In genomic region chr6:32459781-32460424, GRCh38 we compare ENCODE assay signal across 16 cellular contexts. TPM values are rescaled to one million over a fixed set of nuclear protein-coding genes. Genes with fewer than 3 reads are reported as not detected.
DNase-seq lines count a peak whose midpoint lies in the region; ATAC-seq, FAIRE-seq and TF ChIP-seq lines count a peak whose summit lies in the region.
"Had no signal": no experiment of that assay in that cellular context is flagged by ENCODE, and none has a peak within 500 bp of the region (broad histone marks: within the 10 kb centered on the region; RNA-seq: fewer than 3 reads in every experiment).

No MANE protein-coding gene starts in this region.

- no peak for TF ChIP-seq POLR2A in breast epithelium (IDR thresholded peaks at IDR 0.05)
- TF ChIP-seq POLR2A in lower leg skin (IDR thresholded peaks at IDR 0.05): no peak
- no peak for TF ChIP-seq POLR2A in upper lobe of left lung (IDR thresholded peaks at IDR 0.05)

- CTCF ChIA-PET in MCF 10A (lab: Yijun Ruan, JAX) (interaction anchor here (0.7 kb wide), 1 partner anchor 1512 kb away, joined by 3 read pairs; no protein-coding TSS in a partner anchor), GM10248 (lab: Yijun Ruan, JAX) (interaction anchor here (0.7 to 2.2 kb wide), 10 partner anchors 9 to 240 kb away, joined by 3 to 13 read pairs (median 3); no protein-coding TSS in a partner anchor)

- no peaks in the 10 kb centered on the region for H3K36me3 ChIP-seq in breast epithelium
- H3K36me3 ChIP-seq in upper lobe of left lung: no peaks in the 10 kb centered on the region
- no peaks in the 10 kb centered on the region for H3K36me3 ChIP-seq in small intestine (ENCODE audit: control insufficient read depth in 2 of 2, insufficient read depth in 2 of 2, low read length in 2 of 2)
- H3K36me3 ChIP-seq: cardiac muscle cell, stomach had no signal

- no peak overlapping the region for H3K27ac Mint-ChIP-seq in MCF 10A (ENCODE audit: low read depth, unreplicated experiment)
- H3K27ac Mint-ChIP-seq in activated T-helper 17 cell treated with anti-CD3 and anti-CD28 coated beads, Interleukin-2, amount 50 U/mL, for 72 hours: no peak overlapping the region

- no peak overlapping the region for H3K4me3 Mint-ChIP-seq in MCF 10A (ENCODE audit: unreplicated experiment)
- peak overlapping the region; percentile 52 for H3K4me3 Mint-ChIP-seq in activated T-helper 17 cell treated with anti-CD3 and anti-CD28 coated beads, Interleukin-2, amount 50 U/mL, for 72 hours
- H3K4me3 Mint-ChIP-seq: neural crest cell had no signal

- peaks cover 4% of the 10 kb centered on the region for H3K9me3 Mint-ChIP-seq in MCF 10A (ENCODE audit: unreplicated experiment)
- H3K9me3 Mint-ChIP-seq in activated T-helper 17 cell treated with anti-CD3 and anti-CD28 coated beads, Interleukin-2, amount 50 U/mL, for 72 hours: peaks cover 2% of the 10 kb centered on the region
- H3K9me3 Mint-ChIP-seq: neural crest cell had no signal

- TF ChIP-seq EP300 in upper lobe of left lung (IDR thresholded peaks at IDR 0.05): no peak

- H3K27me3 Mint-ChIP-seq in MCF 10A (ENCODE audit: insufficient read depth, unreplicated experiment): peaks cover 63% of the 10 kb centered on the region
- peaks cover 50% of the 10 kb centered on the region for H3K27me3 Mint-ChIP-seq in activated T-helper 17 cell treated with anti-CD3 and anti-CD28 coated beads, Interleukin-2, amount 50 U/mL, for 72 hours

- no peaks in the 10 kb centered on the region for H3K4me1 ChIP-seq in breast epithelium
- no peaks in the 10 kb centered on the region for H3K4me1 ChIP-seq in upper lobe of left lung
- H3K4me1 ChIP-seq in small intestine (ENCODE audit: control insufficient read depth in 2 of 2, insufficient read depth in 1 of 2, low read depth in 1 of 2, low read length in 1 of 2): no peaks in the 10 kb centered on the region
- H3K4me1 ChIP-seq: stomach had no signal

- H3K27me3 ChIP-seq in breast epithelium: peaks cover 0 to 10% of the 10 kb centered on the region in 2 donors
- H3K27me3 ChIP-seq in upper lobe of left lung: no peaks in the 10 kb centered on the region
- H3K27me3 ChIP-seq in small intestine (ENCODE audit: control insufficient read depth in 2 of 2, insufficient read depth in 2 of 2, low read length in 2 of 2): peaks cover 0 to 13% of the 10 kb centered on the region in 2 donors
- H3K27me3 ChIP-seq: cardiac muscle cell had no signal

- H3K4me3 ChIP-seq in breast epithelium: peak overlapping the region in 2 of 3 donors; percentile 35 to 44
- H3K4me3 ChIP-seq in lower leg skin (ENCODE audit: low read depth, poor library complexity, severe bottlenecking): peak overlapping the region; percentile 25
- peak overlapping the region in 3 of 4 donors; percentile 3 to 48 (median 34) for H3K4me3 ChIP-seq in upper lobe of left lung
- peak overlapping the region in 1 of 2 donors; percentile 39 for H3K4me3 ChIP-seq in small intestine (ENCODE audit: low read depth in 1 of 2, low read length in 2 of 2)
- H3K4me3 ChIP-seq: cardiac muscle cell had no signal

- no peak for ATAC-seq in activated T-helper 17 cell treated with anti-CD3 and anti-CD28 coated beads, Interleukin-2, amount 50 U/mL, for 72 hours (replicated peaks)
- ATAC-seq in upper lobe of left lung (ENCODE audit: low FRiP score in 2 of 2): peak; percentile 26 to 30
- no peak for ATAC-seq in sciatic nerve

- no peak for FAIRE-seq in small intestine (lab: Jason Lieb, UNC)

- no peaks in the 10 kb centered on the region for H3K36me3 Mint-ChIP-seq in MCF 10A (ENCODE audit: insufficient read depth, unreplicated experiment)
- H3K36me3 Mint-ChIP-seq in activated T-helper 17 cell treated with anti-CD3 and anti-CD28 coated beads, Interleukin-2, amount 50 U/mL, for 72 hours (ENCODE audit: low read depth): no peaks in the 10 kb centered on the region

- WGBS in lower leg skin, 2 donors: 63 to 81% methylated on average over 29 of the region's 29 CpGs
- 67 to 75% methylated on average over 29 of the region's 29 CpGs for WGBS in upper lobe of left lung, 2 donors
- 57 to 69% (median 69%) methylated on average over 29 of the region's 29 CpGs for WGBS in small intestine, 3 donors

- POLR2A ChIA-PET in MCF 10A (lab: Yijun Ruan, JAX) (no interaction called here), GM10248 (lab: Yijun Ruan, JAX) (no interaction called here)

- BruUV-seq in MCF 10A (replicated peaks; lab: Mats Ljungman, UMichigan): no TSS peak

- no peak for DNase-seq in breast epithelium (ENCODE audit: low spot score in 2 of 2)
- no peak for DNase-seq in MCF 10A (ENCODE audit: unreplicated experiment)
- DNase-seq in lower leg skin (ENCODE audit: low spot score in 2 of 2): no peak
- DNase-seq in upper lobe of left lung: peak in 1 of 2 donors; percentile 19
- DNase-seq in small intestine: no peak
- no peak for DNase-seq in GM10248 (ENCODE audit: extremely low spot score)
- DNase-seq in sciatic nerve (ENCODE audit: low spot score): no peak
- DNase-seq: activated T-cell treated with anti-CD3 and anti-CD28 coated beads, Interleukin-2, amount 50 U/mL, for 48 hours; NCI-H187; stomach had no signal

- TF ChIP-seq CTCF in breast epithelium (IDR thresholded peaks at IDR 0.05): no peak
- no peak for TF ChIP-seq CTCF in MCF 10A (IDR thresholded peaks at IDR 0.05; ENCODE audit: unreplicated experiment)
- no peak for TF ChIP-seq CTCF in lower leg skin (IDR thresholded peaks at IDR 0.05)
- TF ChIP-seq CTCF in upper lobe of left lung (IDR thresholded peaks at IDR 0.05): no peak
- TF ChIP-seq CTCF in GM10248 (IDR thresholded peaks at IDR 0.05; ENCODE audit: control extremely low read depth, extremely low read depth, low read depth, missing control alignments): no peak

- H3K9me3 ChIP-seq in breast epithelium (no peaks in the 10 kb centered on the region), upper lobe of left lung (no peaks in the 10 kb centered on the region), small intestine (ENCODE audit: control insufficient read depth, low read depth) (no peaks in the 10 kb centered on the region)

- H3K4me1 Mint-ChIP-seq in MCF 10A (ENCODE audit: insufficient read depth, unreplicated experiment): no peaks in the 10 kb centered on the region
- H3K4me1 Mint-ChIP-seq in activated T-helper 17 cell treated with anti-CD3 and anti-CD28 coated beads, Interleukin-2, amount 50 U/mL, for 72 hours: peaks cover 5% of the 10 kb centered on the region

- intact Hi-C loops in breast epithelium (cut with DNase I; ENCODE audit: low total_unique reads): no loop called here
- intact Hi-C loops in MCF 10A (cut with micrococcal nuclease): no loop called here
- intact Hi-C loops in lower leg skin (cut with DNase I; ENCODE audit: low total_unique reads): no loop called here
- intact Hi-C loops in sciatic nerve (cut with DNase I): no loop called here

- H3K27ac ChIP-seq in breast epithelium: no peak overlapping the region
- H3K27ac ChIP-seq in upper lobe of left lung: no peak overlapping the region
- no peak overlapping the region for H3K27ac ChIP-seq in small intestine (ENCODE audit: low read depth in 1 of 2, low read length in 1 of 2)
- H3K27ac ChIP-seq: cardiac muscle cell, stomach had no signal

RNA-seq across cellular contexts. Expression of gene HLA-DRA, which starts 20.2 kb away (rescaled TPM):
- total RNA-seq in breast epithelium (100 to 1,000 TPM; 237 to 259 (median 238) TPM), MCF 10A (2022) (not detected in 2 replicates), lower leg skin (100 to 1,000 TPM; 164 to 274 (median 229) TPM), upper lobe of left lung (1,000 to 10,000 TPM in 3 of 6 donors, 100 to 1,000 TPM in 3; 202 to 2,231 (median 1,304) TPM), sciatic nerve (455 TPM)
- 100 to 1,000 TPM in 1 of 2 donors, 10 to 100 TPM in 1; 13.6 to 170 TPM for total RNA-seq in activated T-helper 17 cell treated with anti-CD3 and anti-CD28 coated beads, Interleukin-2, amount 50 U/mL, for 72 hours
- 100 to 1,000 TPM; 230 to 625 (median 428) TPM for polyA plus RNA-seq in small intestine
- total RNA-seq: cardiac muscle cell had no signal
- polyA plus RNA-seq: cardiac muscle cell had no signal

RNA-seq across cellular contexts. Expression of gene BTNL2, which starts 52.9 kb away (rescaled TPM):
- total RNA-seq in breast epithelium: not detected
- total RNA-seq in MCF 10A (2022): not detected in 2 replicates
- total RNA-seq in activated T-helper 17 cell treated with anti-CD3 and anti-CD28 coated beads, Interleukin-2, amount 50 U/mL, for 72 hours: not detected
- not detected for total RNA-seq in lower leg skin
- not detected for total RNA-seq in upper lobe of left lung
- polyA plus RNA-seq in small intestine: under 1 TPM in 1 of 3 donors, not detected in 2; 0.58 TPM
- total RNA-seq in sciatic nerve: not detected
- total RNA-seq: cardiac muscle cell, esophagus mucosa, HT1080, neural crest cell, RPMI7951, stomach had no signal
- polyA plus RNA-seq: cardiac muscle cell, stomach had no signal

Comparison
In these comparisons a context has a peak if more than half of its experiments do, and no peak if none do; other contexts are left out.
1. RNA of gene HLA-DRA, which starts 20.2 kb away (total RNA-seq): 202 to 2,231 TPM in upper lobe of left lung, 455 TPM in sciatic nerve (single experiment), 237 to 259 TPM in breast epithelium, 164 to 274 TPM in lower leg skin and 13.6 to 170 TPM in activated T-helper 17 cell treated with anti-CD3 and anti-CD28 coated beads, Interleukin-2, amount 50 U/mL, for 72 hours; not detected in MCF 10A; every median in the first group is over 10 times any median in the second.
2. ATAC-seq: peak in upper lobe of left lung (2 of 2); none in activated T-helper 17 cell treated with anti-CD3 and anti-CD28 coated beads, Interleukin-2, amount 50 U/mL, for 72 hours (single experiment) and sciatic nerve (single experiment).